Comparison of ENCODE assay signal across 29 cellular contexts in genomic region chr3:186369217-186369616, GRCh38. TPM values are rescaled to one million over a fixed set of nuclear protein-coding genes. Genes with fewer than 3 reads are reported as not detected.
"Had no signal": no experiment of that assay in that cellular context is flagged by ENCODE, and none has a peak within 500 bp of the region (broad histone marks: within the 10 kb centered on the region; RNA-seq: fewer than 3 reads in every experiment).

No MANE protein-coding gene starts in this region.

- H3K4me3 ChIP-seq: neural progenitor cell, ovary, psoas muscle, right lobe of liver, sigmoid colon, smooth muscle cell, spleen, thoracic aorta, thyroid gland, tibial nerve, upper lobe of left lung, vagina had no signal

- H2AFZ ChIP-seq: neural progenitor cell, parathyroid adenoma had no signal

- H3K9me3 ChIP-seq: ovary, psoas muscle, right lobe of liver, sigmoid colon, spleen, thoracic aorta, thyroid gland, tibial nerve, upper lobe of left lung, vagina had no signal

- ATAC-seq: naive thymus-derived CD4-positive, alpha-beta T cell; natural killer cell; psoas muscle; right cardiac atrium; right lobe of liver; stimulated activated memory B cell treated with anti-CD40 and anti-IgM and Interleukin-4, amounts not matched to agents 10 μg/mL and 1 μg/mL and 100 μg/mL, for 72 hours; stimulated activated naive CD8-positive, alpha-beta T cell treated with anti-CD3 and anti-CD28 coated beads, Interleukin-15, amount 100 ng/mL, for 72 hours; stimulated activated naive CD8-positive, alpha-beta T cell treated with anti-CD3 and anti-CD28 coated beads, Interleukin-15, Interleukin-2, amounts not matched to agents 100 U/mL and 50 U/mL, for 24 hours had no signal

- H3K27ac ChIP-seq: neural progenitor cell, ovary, parathyroid adenoma, psoas muscle, right lobe of liver, spleen, thoracic aorta, thyroid gland, tibial nerve, vagina had no signal

- H3K79me2 ChIP-seq: parathyroid adenoma had no signal

- H3K27me3 ChIP-seq: ovary, right lobe of liver, sigmoid colon, thyroid gland, upper lobe of left lung, vagina had no signal

- H3K36me3 ChIP-seq: neural progenitor cell, ovary, right lobe of liver, sigmoid colon, spleen, thoracic aorta, thyroid gland, tibial nerve, upper lobe of left lung, vagina had no signal

- H3K4me2 ChIP-seq: neural progenitor cell, smooth muscle cell had no signal

- DNase-seq: naive thymus-derived CD4-positive, alpha-beta T cell; natural killer cell; occipital lobe; ovary; posterior cingulate gyrus; psoas muscle; right cardiac atrium; right lobe of liver; sigmoid colon; spleen; stimulated activated CD4-positive, alpha-beta T cell treated with anti-CD3 and anti-CD28 coated beads, Interleukin-12 subunit alpha, Interleukin-12 subunit beta, amount 100 ng/mL, for 4 hours; stimulated activated CD4-positive, alpha-beta T cell treated with anti-CD3 and anti-CD28 coated beads, Interleukin-1b, Interleukin-23, amount 100 ng/mL, for 48 hours; stimulated activated CD4-positive, alpha-beta T cell treated with anti-CD3 and anti-CD28 coated beads, Interleukin-4, amount 100 ng/mL, for 1 hour; stimulated activated CD4-positive, alpha-beta T cell treated with anti-CD3 and anti-CD28 coated beads, Interleukin-4, amount 100 ng/mL, for 4 hours; stimulated activated CD8-positive, alpha-beta memory T cell treated with anti-CD3 and anti-CD28 coated beads, Interleukin-4, amount 100 ng/mL, for 48 hours; stimulated activated naive CD4-positive, alpha-beta T cell; stimulated activated naive CD8-positive, alpha-beta T cell treated with anti-CD3 and anti-CD28 coated beads, Interleukin-15, amount 100 ng/mL, for 72 hours; stimulated activated naive CD8-positive, alpha-beta T cell treated with anti-CD3 and anti-CD28 coated beads, Interleukin-15, Interleukin-2, amounts not matched to agents 100 U/mL and 50 U/mL, for 24 hours; substantia nigra; thyroid gland; trophoblast cell; upper lobe of left lung had no signal

- H3K4me1 ChIP-seq: neural progenitor cell, parathyroid adenoma, psoas muscle, right lobe of liver, thyroid gland, tibial nerve, vagina had no signal

RNA-seq across cellular contexts. Expression of gene DGKG, which starts 7.2 kb away (rescaled TPM):
- total RNA-seq: smooth muscle cell had no signal
